ENCODE assay signal across 9 cellular contexts in genomic region chr7:144178380-144179164, GRCh38. TPM values are rescaled to one million over a fixed set of nuclear protein-coding genes. Genes with fewer than 3 reads are reported as not detected.
DNase-seq lines count a peak whose midpoint lies in the region; ATAC-seq and TF ChIP-seq lines count a peak whose summit lies in the region.
"Not testable (repeated sequence)": the region's sequence is repeated elsewhere in the genome, so short reads cannot be mapped to it uniquely, and the experiment has no call there.
"Had no signal": no experiment of that assay in that cellular context is flagged by ENCODE, and none has a peak within 500 bp of the region (broad histone marks: within the 10 kb centered on the region; RNA-seq: fewer than 3 reads in every experiment).

No MANE protein-coding gene starts in this region.

- not testable (repeated sequence) for H4K20me1 ChIP-seq in SK-N-SH (ENCODE audit: insufficient read depth)

- POLR2A ChIA-PET in SK-N-SH (lab: Yijun Ruan, JAX): not testable (repeated sequence)

- intact Hi-C loops in body of pancreas (cut with DNase I); left ventricle myocardium inferior (cut with micrococcal nuclease); prostate gland (cut with DNase I): not testable (repeated sequence)

- 5% methylated on average over 3 of the region's 10 CpGs for WGBS in SK-N-SH (ENCODE audit: low lambda C conversion rate)
- 0 to 40% methylated on average over 3 to 6 of the region's 10 CpGs for WGBS in body of pancreas, 2 donors
- WGBS in prostate gland: 41% methylated on average over 7 of the region's 10 CpGs

- not testable (repeated sequence) for TF ChIP-seq POLR2A in body of pancreas (IDR thresholded peaks at IDR 0.05); prostate gland (IDR thresholded peaks at IDR 0.05)

- not testable (repeated sequence) for H3K9ac ChIP-seq in SK-N-SH

- not testable (repeated sequence) for H3F3A ChIP-seq in SK-N-SH (replicated peaks; ENCODE audit: insufficient read depth)

- H2AFZ ChIP-seq in SK-N-SH (ENCODE audit: low read depth): not testable (repeated sequence)

- H3K36me3 ChIP-seq in SK-N-SH (replicated peaks in 1 of 2; ENCODE audit: control insufficient read depth in 1 of 2, insufficient read depth in 2 of 2, low read length in 1 of 2); body of pancreas (replicated peaks in 1 of 2; ENCODE audit: insufficient read depth in 1 of 2, low read depth in 2 of 2); left ventricle myocardium inferior; prostate gland: not testable (repeated sequence)

- H3K4me1 ChIP-seq in SK-N-SH (ENCODE audit: control insufficient read depth in 1 of 2, insufficient read depth in 2 of 2, low read depth in 1 of 2, low read length in 1 of 2); body of pancreas; left ventricle myocardium inferior; prostate gland (replicated peaks): not testable (repeated sequence)

- DNase-seq in AML-193 (lab: John Stamatoyannopoulos, UW): peak; percentile 1 to 12
- not testable (repeated sequence) for DNase-seq in SK-N-SH; left ventricle myocardium inferior; prostate gland (ENCODE audit: low spot score)
- peak in 3 of 4 donors; percentile 26 to 33 (median 30) for DNase-seq in body of pancreas

- H3K79me2 ChIP-seq in SK-N-SH (ENCODE audit: insufficient read depth): not testable (repeated sequence)

- peak; percentile 46 for TF ChIP-seq RAD21 in Ishikawa (IDR thresholded peaks at IDR 0.05; ENCODE audit: low read depth)
- TF ChIP-seq RAD21 in SK-N-SH (IDR thresholded peaks at IDR 0.05; ENCODE audit: low read length): peak; percentile 36

- not testable (repeated sequence) for H3K27ac ChIP-seq in SK-N-SH (ENCODE audit: low read depth in 2 of 2, low read length in 1 of 2); body of pancreas; left ventricle myocardium inferior (replicated peaks); prostate gland

- not testable (repeated sequence) for TF ChIP-seq EP300 in Ishikawa (IDR thresholded peaks at IDR 0.05; ENCODE audit: borderline replicate concordance); SK-N-SH (IDR thresholded peaks at IDR 0.05; ENCODE audit: borderline replicate concordance in 1 of 2, low read depth in 1 of 2, low read length in 1 of 2)

- not testable (repeated sequence) for H3K4me2 ChIP-seq in SK-N-SH

- not testable (repeated sequence) for H3K9me2 ChIP-seq in SK-N-SH

- not testable (repeated sequence) for H3K9me3 ChIP-seq in SK-N-SH; body of pancreas; left ventricle myocardium inferior (replicated peaks); prostate gland

- CTCF ChIA-PET in SK-N-SH (lab: Yijun Ruan, JAX): interaction anchor here (0.7 to 1.7 kb wide), 3 partner anchors 11 to 213 kb away, joined by 3 to 14 read pairs (median 3); no protein-coding TSS in a partner anchor

- ATAC-seq in GM18861 (IDR thresholded peaks at IDR 0.05; ENCODE audit: unreplicated experiment) (peak; percentile 89), HG02588 (IDR thresholded peaks at IDR 0.05; ENCODE audit: unreplicated experiment) (peak; percentile 98), body of pancreas (peak; percentile 64)

- TF ChIP-seq CTCF in SK-N-SH (IDR thresholded peaks at IDR 0.05): peak; percentile 69
- peak in 6 of 7 experiments; percentile 29 to 70 (median 57) for TF ChIP-seq CTCF in body of pancreas (IDR thresholded peaks at IDR 0.05)
- peak; percentile 49 for TF ChIP-seq CTCF in left ventricle myocardium inferior (IDR thresholded peaks at IDR 0.05; ENCODE audit: borderline replicate concordance)
- peak in 3 of 4 experiments; percentile 41 to 60 (median 47) for TF ChIP-seq CTCF in prostate gland (IDR thresholded peaks at IDR 0.05)

- H3K27me3 ChIP-seq in SK-N-SH (ENCODE audit: insufficient read depth); body of pancreas; left ventricle myocardium inferior (ENCODE audit: low read depth); prostate gland (replicated peaks; ENCODE audit: insufficient read depth): not testable (repeated sequence)

- 0 out of 4 replicates have a peak overlapping the region, but pooled peaks of 1 of the 2 experiments have one; percentile 29 for H3K4me3 ChIP-seq in SK-N-SH (ENCODE audit: low read depth in 2 of 2, low read length in 1 of 2)
- H3K4me3 ChIP-seq in body of pancreas, left ventricle myocardium inferior, prostate gland: not testable (repeated sequence)

TF ChIP-seq in SK-N-SH, 30 proteins besides CTCF, POLR2A, EP300 and RAD21:
- peak; percentile 23; the same call in 1 of the 2 replicates for TF ChIP-seq SMC3 (IDR thresholded peaks at IDR 0.05; ENCODE audit: low read depth, low read length)

RNA-seq across cellular contexts. Expression of gene CTAGE4, which starts 4.7 kb away (rescaled TPM):
- not detected in 2 replicates for polyA plus RNA-seq in SK-N-SH (2012; rRNA removed)
- polyA plus RNA-seq in SK-N-SH (2012; cell fraction: cytosol; rRNA removed): not detected in 2 replicates
- polyA plus RNA-seq in SK-N-SH (2012; cell fraction: nucleus; rRNA removed): not detected in 2 replicates
- 10 to 100 TPM in 1 of 2 donors, 1 to 10 TPM in 1; 6.5 to 19.1 TPM for total RNA-seq in body of pancreas
- 0.16 TPM for total RNA-seq in left ventricle myocardium inferior
- total RNA-seq in prostate gland: 1 to 10 TPM; 1.4 to 2.0 TPM

RNA-seq across cellular contexts. Expression of gene ARHGEF35, which starts 17.1 kb away (rescaled TPM):
- 0.02 TPM in 1 of 2 replicates, not detected in the other for polyA plus RNA-seq in SK-N-SH (2012; rRNA removed)
- polyA plus RNA-seq in SK-N-SH (2012; cell fraction: cytosol; rRNA removed): 0.03 TPM in 1 of 2 replicates, not detected in the other
- not detected in 2 replicates for polyA plus RNA-seq in SK-N-SH (2012; cell fraction: nucleus; rRNA removed)
- total RNA-seq in body of pancreas (1 to 10 TPM; 5.3 to 5.4 TPM), left ventricle myocardium inferior (0.38 TPM), prostate gland (1 to 10 TPM; 7.8 to 9.7 TPM)

RNA-seq across cellular contexts. Expression of gene OR2A14, which starts 55.6 kb away (rescaled TPM):
- not detected in 2 replicates for polyA plus RNA-seq in SK-N-SH (2012; rRNA removed)
- not detected in 2 replicates for polyA plus RNA-seq in SK-N-SH (2012; cell fraction: cytosol; rRNA removed)
- not detected in 2 replicates for polyA plus RNA-seq in SK-N-SH (2012; cell fraction: nucleus; rRNA removed)
- total RNA-seq in body of pancreas (not detected), left ventricle myocardium inferior (not detected), prostate gland (not detected)
- polyA plus RNA-seq: thymus had no signal
